In the genomic region with DNA sequence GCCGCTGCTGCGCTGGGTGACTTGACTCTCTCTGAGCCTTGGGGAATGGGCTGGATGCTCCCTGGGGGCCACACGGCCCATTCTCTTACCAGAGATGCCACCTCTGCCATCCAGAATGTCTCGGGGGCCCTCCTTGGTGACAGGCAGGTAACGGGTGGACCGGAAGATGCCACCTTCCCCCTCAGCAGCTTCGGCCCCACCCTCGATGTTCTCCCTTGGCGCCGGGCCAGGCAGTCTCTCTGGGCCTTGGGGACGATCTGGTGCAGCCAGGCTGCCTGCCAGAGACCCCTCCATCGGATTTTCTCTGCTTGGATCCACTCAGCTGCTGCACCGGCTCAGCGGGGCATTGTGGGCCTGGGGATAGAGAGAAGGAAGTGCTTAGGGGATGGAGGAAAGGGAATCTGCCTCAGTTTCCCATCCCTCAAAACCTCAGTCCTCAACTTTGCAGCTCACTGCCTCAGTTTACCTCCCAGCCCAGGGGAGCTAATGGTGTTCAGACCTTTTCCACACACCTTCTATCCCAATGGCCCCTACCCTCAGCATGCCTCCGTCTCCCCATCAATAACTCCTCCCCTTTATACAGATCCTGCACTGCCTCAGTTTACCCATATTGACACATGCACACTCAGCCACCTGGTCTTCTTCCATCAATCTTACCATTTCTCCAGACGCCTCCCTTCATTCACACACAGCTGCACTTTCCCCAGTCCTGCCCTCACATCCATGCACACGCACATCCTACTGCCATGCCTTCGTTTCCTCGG, we compare ENCODE assay signal across 10 cellular contexts. TPM values are rescaled to one million over a fixed set of nuclear protein-coding genes. Genes with fewer than 3 reads are reported as not detected.
A peak's percentile ranks its signal among the peaks of the same experiment; 100 is the strongest.
DNase-seq lines count a peak whose midpoint lies in the region; ATAC-seq and TF ChIP-seq lines count a peak whose summit lies in the region.
"Had no signal": no experiment of that assay in that cellular context is flagged by ENCODE, and none has a peak within 500 bp of the region (broad histone marks: within the 10 kb centered on the region; RNA-seq: fewer than 3 reads in every experiment).

No MANE protein-coding gene starts in this region.

- TF ChIP-seq CTCF in fibroblast of villous mesenchyme (IDR thresholded peaks at IDR 0.05; ENCODE audit: insufficient read depth, low read depth, low read length): no peak
- no peak for TF ChIP-seq CTCF in colonic mucosa (IDR thresholded peaks at IDR 0.05)

- H3K36me3 ChIP-seq in rectal smooth muscle tissue (ENCODE audit: control insufficient read depth, insufficient read depth, low read length) (no peaks in the 10 kb centered on the region), colonic mucosa (no peaks in the 10 kb centered on the region)

- H3K9ac ChIP-seq in rectal smooth muscle tissue (ENCODE audit: low read length) (no peak overlapping the region), colonic mucosa (ENCODE audit: low read depth in 2 of 2, low read length in 2 of 2) (no peak overlapping the region)

- intact Hi-C loops in colonic mucosa (cut with DNase I): no loop called here

- H3K36me3 Mint-ChIP-seq in activated CD8-positive, alpha-beta memory T cell treated with anti-CD3 and anti-CD28 coated beads, Interleukin-2, amount 10 ng/mL, durations not matched to agents 7 days and 5 days: peaks cover 17% of the 10 kb centered on the region
- no peaks in the 10 kb centered on the region for H3K36me3 Mint-ChIP-seq in T-helper 17 cell (ENCODE audit: low read depth)

- H3K9me3 Mint-ChIP-seq in activated CD8-positive, alpha-beta memory T cell treated with anti-CD3 and anti-CD28 coated beads, Interleukin-2, amount 10 ng/mL, durations not matched to agents 7 days and 5 days (ENCODE audit: low read depth): no peaks in the 10 kb centered on the region

- ATAC-seq in activated CD8-positive, alpha-beta memory T cell treated with anti-CD3 and anti-CD28 coated beads, Interleukin-2, amount 10 ng/mL, durations not matched to agents 7 days and 5 days: no peak
- ATAC-seq in T-helper 17 cell (no peak), HG03025 (IDR thresholded peaks at IDR 0.05; ENCODE audit: low FRiP score, unreplicated experiment) (no peak)
- ATAC-seq: left colon had no signal

- H3K27me3 Mint-ChIP-seq in activated CD8-positive, alpha-beta memory T cell treated with anti-CD3 and anti-CD28 coated beads, Interleukin-2, amount 10 ng/mL, durations not matched to agents 7 days and 5 days: no peaks in the 10 kb centered on the region
- H3K27me3 Mint-ChIP-seq in T-helper 17 cell: no peaks in the 10 kb centered on the region

- H3K4me1 ChIP-seq in rectal smooth muscle tissue (ENCODE audit: control insufficient read depth, insufficient read depth, low read length) (peaks cover 9% of the 10 kb centered on the region), colonic mucosa (no peaks in the 10 kb centered on the region)

- CTCF ChIA-PET in activated CD8-positive, alpha-beta memory T cell treated with anti-CD3 and anti-CD28 coated beads, Interleukin-2, amount 10 ng/mL, durations not matched to agents 7 days and 5 days (lab: Charles Lee): interaction anchor here (1.1 kb wide), 1 partner anchor 30 kb away, joined by 5 read pairs; the partner anchor contains the start of gene AKAP8L

- H3K27me3 ChIP-seq in rectal smooth muscle tissue (ENCODE audit: control insufficient read depth, insufficient read depth, low read length) (no peaks in the 10 kb centered on the region), colonic mucosa (no peaks in the 10 kb centered on the region)

- no peak overlapping the region for H3K27ac Mint-ChIP-seq in activated CD8-positive, alpha-beta memory T cell treated with anti-CD3 and anti-CD28 coated beads, Interleukin-2, amount 10 ng/mL, durations not matched to agents 7 days and 5 days
- H3K27ac Mint-ChIP-seq in T-helper 17 cell: peak overlapping the region; percentile 32

- peaks cover 13% of the 10 kb centered on the region for H3K4me1 Mint-ChIP-seq in activated CD8-positive, alpha-beta memory T cell treated with anti-CD3 and anti-CD28 coated beads, Interleukin-2, amount 10 ng/mL, durations not matched to agents 7 days and 5 days
- H3K4me1 Mint-ChIP-seq in T-helper 17 cell: peaks cover 14% of the 10 kb centered on the region

- H3K4me3 Mint-ChIP-seq in activated CD8-positive, alpha-beta memory T cell treated with anti-CD3 and anti-CD28 coated beads, Interleukin-2, amount 10 ng/mL, durations not matched to agents 7 days and 5 days: peak overlapping the region; percentile 49
- H3K4me3 Mint-ChIP-seq in T-helper 17 cell: peak overlapping the region; percentile 86

- H3K27ac ChIP-seq in rectal smooth muscle tissue (ENCODE audit: low read depth, low read length) (no peak overlapping the region), colonic mucosa (no peak overlapping the region)

- H3K4me3 ChIP-seq in fibroblast of villous mesenchyme (ENCODE audit: low read depth, low read length) (peak overlapping the region; percentile 74), rectal smooth muscle tissue (ENCODE audit: low read length) (peak overlapping the region; percentile 75), colonic mucosa (no peak overlapping the region)

- no peak for DNase-seq in activated CD8-positive, alpha-beta memory T cell treated with anti-CD3 and anti-CD28 coated beads, Interleukin-2, amount 10 ng/mL, durations not matched to agents 7 days and 5 days
- DNase-seq in activated CD8-positive, alpha-beta memory T cell treated with anti-CD3 and anti-CD28 coated beads, Interleukin-2, amount 50 U/mL, for 4 hours: no peak
- DNase-seq in T-helper 17 cell (no peak), fibroblast of villous mesenchyme (ENCODE audit: low read depth) (no peak), NK-92 (lab: John Stamatoyannopoulos, UW; ENCODE audit: unreplicated experiment) (no peak), colonic mucosa (no peak)
- DNase-seq: left colon had no signal

- no peaks in the 10 kb centered on the region for H3K9me3 ChIP-seq in T-helper 17 cell (ENCODE audit: control insufficient read depth, low read length, poor library complexity, severe bottlenecking)
- no peaks in the 10 kb centered on the region for H3K9me3 ChIP-seq in colonic mucosa

RNA-seq across cellular contexts. Expression of gene WIZ, which starts 1.6 kb away (rescaled TPM):
- total RNA-seq in activated CD8-positive, alpha-beta memory T cell treated with anti-CD3 and anti-CD28 coated beads, Interleukin-2, amount 10 ng/mL, durations not matched to agents 7 days and 5 days: 10 to 100 TPM; 29.9 to 30.8 TPM
- total RNA-seq in T-helper 17 cell (10 to 100 TPM; 17.1 to 19.2 TPM), fibroblast of villous mesenchyme (7.3 and 7.4 TPM in 2 replicates), colonic mucosa (10 to 100 TPM; 18.3 to 31.2 TPM)

RNA-seq across cellular contexts. Expression of gene RASAL3, which starts 16.1 kb away (rescaled TPM):
- total RNA-seq in activated CD8-positive, alpha-beta memory T cell treated with anti-CD3 and anti-CD28 coated beads, Interleukin-2, amount 10 ng/mL, durations not matched to agents 7 days and 5 days: 100 to 1,000 TPM; 166 to 172 TPM
- 100 to 1,000 TPM; 103 to 121 TPM for total RNA-seq in T-helper 17 cell
- not detected in 2 replicates for total RNA-seq in fibroblast of villous mesenchyme
- total RNA-seq in colonic mucosa: 1 to 10 TPM; 1.7 to 2.5 TPM

RNA-seq across cellular contexts. Expression of gene AKAP8L, which starts 29.4 kb away (rescaled TPM):
- total RNA-seq in activated CD8-positive, alpha-beta memory T cell treated with anti-CD3 and anti-CD28 coated beads, Interleukin-2, amount 10 ng/mL, durations not matched to agents 7 days and 5 days: 100 to 1,000 TPM; 105 to 116 TPM
- total RNA-seq in T-helper 17 cell: 100 to 1,000 TPM; 116 to 123 TPM
- total RNA-seq in fibroblast of villous mesenchyme: 59.6 and 61.3 TPM in 2 replicates
- 10 to 100 TPM; 63.5 to 70.2 TPM for total RNA-seq in colonic mucosa

RNA-seq across cellular contexts. Expression of gene PGLYRP2, which starts 31.1 kb away (rescaled TPM):
- total RNA-seq in activated CD8-positive, alpha-beta memory T cell treated with anti-CD3 and anti-CD28 coated beads, Interleukin-2, amount 10 ng/mL, durations not matched to agents 7 days and 5 days: under 1 TPM; 0.09 to 0.12 TPM
- total RNA-seq in T-helper 17 cell: not detected
- total RNA-seq in fibroblast of villous mesenchyme: not detected in 2 replicates
- total RNA-seq in colonic mucosa: not detected
- total RNA-seq: left colon, subcutaneous adipose tissue had no signal

Comparison
In these comparisons a context has a peak if more than half of its experiments do, and no peak if none do; other contexts are left out.
1. RNA of gene RASAL3, which starts 16.1 kb away (total RNA-seq): 166 to 172 TPM in activated CD8-positive, alpha-beta memory T cell treated with anti-CD3 and anti-CD28 coated beads, Interleukin-2, amount 10 ng/mL, durations not matched to agents 7 days and 5 days and 103 to 121 TPM in T-helper 17 cell; 1.7 to 2.5 TPM in colonic mucosa and not detected in fibroblast of villous mesenchyme; every median in the first group is over 10 times any median in the second.